In the genomic region with DNA sequence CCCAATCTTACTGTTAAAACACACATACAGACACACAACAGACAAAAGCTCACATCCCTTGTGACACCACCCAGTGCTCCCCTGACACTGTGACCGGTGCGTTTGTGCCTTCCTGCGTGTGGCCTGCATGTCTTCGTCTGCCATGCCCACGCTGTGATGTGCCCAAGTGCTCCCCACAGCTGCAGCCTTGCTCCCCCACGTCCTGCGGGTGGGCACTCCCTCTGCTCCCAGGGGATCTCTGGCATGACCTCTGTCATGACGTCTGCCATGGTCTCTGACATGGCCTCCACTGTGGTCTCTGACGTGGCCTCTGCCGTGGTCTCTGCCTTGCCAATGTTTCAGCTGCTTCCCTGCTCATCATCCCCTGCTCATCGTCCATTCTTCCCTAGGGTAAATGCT, we compare ENCODE assay signal across 10 cellular contexts.
DNase-seq lines count a peak whose midpoint lies in the region; ATAC-seq and TF ChIP-seq lines count a peak whose summit lies in the region.
"Had no signal": no experiment of that assay in that cellular context is flagged by ENCODE, and none has a peak within 500 bp of the region (broad histone marks: within the 10 kb centered on the region; RNA-seq: fewer than 3 reads in every experiment).

No MANE protein-coding gene starts in this region.

- H3K27me3 Mint-ChIP-seq in brain, result peaks cover 2% of the 10 kb centered on the region

- no peak overlapping the region for H3K27ac ChIP-seq in right atrium auricular region
- H3K27ac ChIP-seq in upper lobe of right lung, result no peak overlapping the region

- H3K9me3 Mint-ChIP-seq in brain, result peaks cover 0 to 11% (median 0%) of the 10 kb centered on the region in 5 experiments
- H3K9me3 Mint-ChIP-seq: mesothelial cell of epicardium had no signal

- DNase-seq in right atrium auricular region (ENCODE audit: low spot score) (peak; percentile 50), Right ventricle myocardium superior (no peak), upper lobe of right lung (peak; percentile 56)
- no peak for DNase-seq in stimulated activated CD4-positive, alpha-beta T cell treated with anti-CD3 and anti-CD28 coated beads, Interleukin-4, amount 100 ng/mL, for 24 hours
- DNase-seq: NCI-H510A treated with DMSO at 0.1 percent for 48 hours had no signal

- H3K4me3 Mint-ChIP-seq in brain, result no peak overlapping the region
- H3K4me3 Mint-ChIP-seq: mesothelial cell of epicardium had no signal

- intact Hi-C loops in Right ventricle myocardium superior (cut with DNase I) (no loop called here), upper lobe of right lung (cut with DNase I) (no loop called here)

- H3K4me1 Mint-ChIP-seq in brain, result peaks cover 37% of the 10 kb centered on the region
- H3K4me1 Mint-ChIP-seq: mesothelial cell of epicardium had no signal

- H3K4me3 ChIP-seq in right atrium auricular region (no peak overlapping the region), upper lobe of right lung (no peak overlapping the region)

- H3K36me3 Mint-ChIP-seq in brain, result no peaks in the 10 kb centered on the region
- H3K36me3 Mint-ChIP-seq: mesothelial cell of epicardium had no signal

- peaks cover 0 to 8% of the 10 kb centered on the region in 2 donors for H3K4me1 ChIP-seq in right atrium auricular region
- peaks cover 8% of the 10 kb centered on the region for H3K4me1 ChIP-seq in upper lobe of right lung

- H3K27me3 ChIP-seq in right atrium auricular region (no peaks in the 10 kb centered on the region), upper lobe of right lung (peaks cover under 1% of the 10 kb centered on the region)

- H3K27ac Mint-ChIP-seq in brain, result peak overlapping the region in 3 of 5 experiments; percentile 3 to 46 (median 11)

- no peaks in the 10 kb centered on the region for H3K36me3 ChIP-seq in right atrium auricular region
- H3K36me3 ChIP-seq in upper lobe of right lung, result no peaks in the 10 kb centered on the region

- ATAC-seq in Right ventricle myocardium superior (ENCODE audit: poor library complexity) (no peak), HG03159 (IDR thresholded peaks at IDR 0.05; ENCODE audit: unreplicated experiment) (peak; percentile 9), upper lobe of right lung (no peak), HG03457 (IDR thresholded peaks at IDR 0.05; ENCODE audit: unreplicated experiment) (no peak), HG03469 (IDR thresholded peaks at IDR 0.05; ENCODE audit: unreplicated experiment) (no peak)

- no peaks in the 10 kb centered on the region for H3K9me3 ChIP-seq in right atrium auricular region
- H3K9me3 ChIP-seq in upper lobe of right lung, result no peaks in the 10 kb centered on the region

- TF ChIP-seq CTCF in right atrium auricular region (IDR thresholded peaks at IDR 0.05), result no peak
- no peak for TF ChIP-seq CTCF in brain (conservative IDR thresholded peaks at IDR 0.05)
- no peak for TF ChIP-seq CTCF in upper lobe of right lung (IDR thresholded peaks at IDR 0.05)

Comparison
In these comparisons a context has a peak if more than half of its experiments do, and no peak if none do; other contexts are left out.
1. DNase-seq: peak in right atrium auricular region (single experiment) and upper lobe of right lung (single experiment); none in Right ventricle myocardium superior (single experiment) and stimulated activated CD4-positive, alpha-beta T cell treated with anti-CD3 and anti-CD28 coated beads, Interleukin-4, amount 100 ng/mL, for 24 hours (single experiment).